28 cellular contexts compared by ENCODE assay signal in the genomic region with DNA sequence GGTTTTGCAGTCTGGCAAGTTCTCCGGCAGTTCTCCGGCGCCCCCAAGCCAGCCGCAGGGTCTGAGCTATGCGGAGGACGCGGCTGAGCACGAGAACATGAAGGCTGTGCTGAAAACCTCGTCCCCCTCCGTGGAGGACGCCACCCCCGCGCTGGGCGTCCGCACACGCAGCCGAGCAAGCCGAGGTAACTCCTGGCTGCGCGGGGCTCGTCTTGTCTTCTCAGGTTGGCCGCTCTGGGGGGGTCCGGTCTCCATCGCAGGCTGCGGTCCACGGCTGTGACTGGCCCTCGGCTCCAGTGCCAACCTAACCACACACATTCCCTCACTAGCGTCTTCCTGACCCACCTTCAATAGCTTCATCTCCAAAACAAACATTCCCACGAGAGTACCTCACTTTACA.
"Had no signal": no experiment of that assay in that cellular context is flagged by ENCODE, and none has a peak within 500 bp of the region (broad histone marks: within the 10 kb centered on the region; RNA-seq: fewer than 3 reads in every experiment).

No MANE protein-coding gene starts in this region.

- H3K27me3 ChIP-seq: neural progenitor cell, neutrophil, right lobe of liver, sigmoid colon, stomach, thyroid gland, tibial nerve, upper lobe of left lung, uterus had no signal

- H3K4me3 ChIP-seq: neural progenitor cell, psoas muscle, right lobe of liver, sigmoid colon, stomach, thoracic aorta, thyroid gland, tibial nerve, upper lobe of left lung, uterus had no signal

- H3K4me2 ChIP-seq: neural progenitor cell had no signal

- H3K9me3 ChIP-seq: neutrophil, psoas muscle, right lobe of liver, sigmoid colon, stomach, thoracic aorta, thyroid gland, upper lobe of left lung, uterus had no signal

- H3K79me2 ChIP-seq: parathyroid adenoma had no signal

- H2AFZ ChIP-seq: neural progenitor cell, parathyroid adenoma had no signal

- H3K27me3 Mint-ChIP-seq: progenitor cell of endocrine pancreas had no signal

- DNase-seq: naive thymus-derived CD4-positive, alpha-beta T cell; natural killer cell; nucleus accumbens; posterior cingulate gyrus; psoas muscle; right lobe of liver; sigmoid colon; small intestine; stimulated activated CD4-positive, alpha-beta T cell treated with anti-CD3 and anti-CD28 coated beads, Interleukin-15, amount 100 ng/mL, for 24 hours; stimulated activated CD4-positive, alpha-beta T cell treated with anti-CD3 and anti-CD28 coated beads, Interleukin-2, amount 100 ng/mL, for 24 hours; stimulated activated CD4-positive, alpha-beta T cell treated with anti-CD3 and anti-CD28 coated beads, Interleukin-2, amount 100 ng/mL, for 48 hours; stimulated activated CD4-positive, alpha-beta T cell treated with anti-CD3 and anti-CD28 coated beads, Interleukin-4, amount 100 ng/mL, for 24 hours; stimulated activated naive CD4-positive, alpha-beta T cell; stomach; thyroid gland; trophoblast cell; uterus had no signal

- H3K27ac ChIP-seq: neural progenitor cell, neutrophil, parathyroid adenoma, psoas muscle, right lobe of liver, sigmoid colon, stomach, thoracic aorta, thyroid gland, tibial nerve, upper lobe of left lung, uterus had no signal

- H3K27ac Mint-ChIP-seq: naive thymus-derived CD4-positive, alpha-beta T cell; natural killer cell; nephron; neural progenitor cell; progenitor cell of endocrine pancreas; stimulated activated effector memory CD8-positive, alpha-beta T cell treated with anti-CD3 and anti-CD28 coated beads, Interleukin-12 subunit alpha, Interleukin-12 subunit beta, amount 100 ng/mL, for 72 hours; stimulated activated naive CD8-positive, alpha-beta T cell treated with anti-CD3 and anti-CD28 coated beads, Interleukin-15, Interleukin-2, amounts not matched to agents 100 ng/mL and 50 ng/mL, for 24 hours had no signal

- H3K36me3 ChIP-seq: neutrophil, right lobe of liver, stomach, thoracic aorta, thyroid gland, upper lobe of left lung, uterus had no signal

- FAIRE-seq: small intestine had no signal

- H3K4me3 Mint-ChIP-seq: naive thymus-derived CD4-positive, alpha-beta T cell; natural killer cell; nephron; neural progenitor cell; stimulated activated effector memory CD8-positive, alpha-beta T cell treated with anti-CD3 and anti-CD28 coated beads, Interleukin-12 subunit alpha, Interleukin-12 subunit beta, amount 100 ng/mL, for 72 hours; stimulated activated naive CD8-positive, alpha-beta T cell treated with anti-CD3 and anti-CD28 coated beads, Interleukin-15, Interleukin-2, amounts not matched to agents 100 ng/mL and 50 ng/mL, for 24 hours had no signal

- H3K9me3 Mint-ChIP-seq: nephron; neural progenitor cell; stimulated activated effector memory CD8-positive, alpha-beta T cell treated with anti-CD3 and anti-CD28 coated beads, Interleukin-12 subunit alpha, Interleukin-12 subunit beta, amount 100 ng/mL, for 72 hours had no signal

- H3K9ac ChIP-seq: neural progenitor cell, parathyroid adenoma had no signal

- H3K4me1 Mint-ChIP-seq: naive thymus-derived CD4-positive, alpha-beta T cell; natural killer cell; neural progenitor cell; stimulated activated effector memory CD8-positive, alpha-beta T cell treated with anti-CD3 and anti-CD28 coated beads, Interleukin-12 subunit alpha, Interleukin-12 subunit beta, amount 100 ng/mL, for 72 hours had no signal

- H3K36me3 Mint-ChIP-seq: naive thymus-derived CD4-positive, alpha-beta T cell; natural killer cell; stimulated activated effector memory CD8-positive, alpha-beta T cell treated with anti-CD3 and anti-CD28 coated beads, Interleukin-12 subunit alpha, Interleukin-12 subunit beta, amount 100 ng/mL, for 72 hours had no signal

- H3K4me1 ChIP-seq: neural progenitor cell, parathyroid adenoma, psoas muscle, right lobe of liver, thyroid gland, uterus had no signal

- ATAC-seq: naive thymus-derived CD4-positive, alpha-beta T cell; psoas muscle; right cardiac atrium; right lobe of liver; stimulated activated effector memory CD8-positive, alpha-beta T cell treated with anti-CD3 and anti-CD28 coated beads, Interleukin-12 subunit alpha, Interleukin-12 subunit beta, amount 100 ng/mL, for 72 hours had no signal
